Comparison of ENCODE assay signal across 8 cellular contexts in the genomic region with DNA sequence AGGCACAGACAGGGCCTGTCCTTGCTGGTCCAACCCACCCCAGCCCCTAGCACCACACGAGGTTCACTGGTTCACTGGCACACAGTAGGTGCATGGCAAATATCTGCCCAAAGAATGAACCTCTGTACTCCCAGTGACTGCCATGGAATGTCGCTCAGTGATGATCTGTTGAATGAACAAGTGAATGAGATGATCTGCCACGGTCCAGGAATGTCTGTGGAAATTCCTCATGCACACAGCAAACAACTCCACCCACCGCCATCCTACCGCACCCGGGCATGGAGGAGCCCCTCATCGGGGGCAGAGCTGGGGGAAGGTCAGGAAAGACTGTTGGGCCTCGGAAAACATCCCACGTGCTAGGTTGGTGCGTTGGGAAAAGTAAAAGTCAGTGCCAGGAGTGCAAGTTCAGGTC.
DNase-seq lines count a peak whose midpoint lies in the region; ATAC-seq and TF ChIP-seq lines count a peak whose summit lies in the region.

No MANE protein-coding gene starts in this region.

- no peaks in the 10 kb centered on the region for H3K9me3 Mint-ChIP-seq in activated naive CD8-positive, alpha-beta T cell (ENCODE audit: low read depth)
- no peaks in the 10 kb centered on the region for H3K9me3 Mint-ChIP-seq in stimulated activated effector memory CD8-positive, alpha-beta T cell treated with anti-CD3 and anti-CD28 coated beads, Interleukin-12 subunit alpha, Interleukin-12 subunit beta, amount 100 ng/mL, for 72 hours

- TF ChIP-seq CTCF in HEK293 (tag by site-specific recombination; IDR thresholded peaks at IDR 0.05) = no peak

- H3K27me3 ChIP-seq in iPS-20b (ENCODE audit: insufficient read depth, low read length) = no peaks in the 10 kb centered on the region

- H3K4me1 ChIP-seq in HEK293 (ENCODE audit: control insufficient read depth, insufficient read depth, low read length) = 0 out of 2 replicates have a peak, but pooled peaks cover 3% of the 10 kb centered on the region
- peaks cover 29% of the 10 kb centered on the region for H3K4me1 ChIP-seq in iPS-20b (ENCODE audit: insufficient read depth, low read length)

- H3K9me3 ChIP-seq in HEK293 (ENCODE audit: control insufficient read depth, insufficient read depth, low read depth, low read length) (no peaks in the 10 kb centered on the region), iPS-20b (ENCODE audit: insufficient read depth, low read depth, low read length) (no peaks in the 10 kb centered on the region)

- H3K4me3 ChIP-seq in HEK293 (ENCODE audit: low read depth, low read length) = no peak overlapping the region
- peak overlapping the region; percentile 93; the same call in 1 of the 2 replicates for H3K4me3 ChIP-seq in iPS-20b (ENCODE audit: low read length)

- H3K36me3 ChIP-seq in HEK293 (ENCODE audit: control insufficient read depth in 2 of 2, insufficient read depth in 1 of 2, low read length in 2 of 2) (no peaks in the 10 kb centered on the region), iPS-20b (ENCODE audit: insufficient read depth, low read depth, low read length) (no peaks in the 10 kb centered on the region)

- no peak overlapping the region for H3K27ac ChIP-seq in HEK293 (ENCODE audit: extremely low read depth, low read depth, low read length)
- H3K27ac ChIP-seq in iPS-20b (ENCODE audit: low read length) = no peak overlapping the region

- peaks cover 23% of the 10 kb centered on the region for H3K4me1 Mint-ChIP-seq in activated naive CD8-positive, alpha-beta T cell (ENCODE audit: low read depth)
- peaks cover 19% of the 10 kb centered on the region for H3K4me1 Mint-ChIP-seq in stimulated activated effector memory CD8-positive, alpha-beta T cell treated with anti-CD3 and anti-CD28 coated beads, Interleukin-12 subunit alpha, Interleukin-12 subunit beta, amount 100 ng/mL, for 72 hours

- H3K27ac Mint-ChIP-seq in activated naive CD8-positive, alpha-beta T cell = no peak overlapping the region
- H3K27ac Mint-ChIP-seq in stimulated activated effector memory CD8-positive, alpha-beta T cell treated with anti-CD3 and anti-CD28 coated beads, Interleukin-12 subunit alpha, Interleukin-12 subunit beta, amount 100 ng/mL, for 72 hours = no peak overlapping the region

- peak overlapping the region; percentile 62 for H3K4me3 Mint-ChIP-seq in activated naive CD8-positive, alpha-beta T cell
- H3K4me3 Mint-ChIP-seq in stimulated activated effector memory CD8-positive, alpha-beta T cell treated with anti-CD3 and anti-CD28 coated beads, Interleukin-12 subunit alpha, Interleukin-12 subunit beta, amount 100 ng/mL, for 72 hours = peak overlapping the region; percentile 49

- no peak for DNase-seq in stimulated activated effector memory CD8-positive, alpha-beta T cell treated with anti-CD3 and anti-CD28 coated beads, Interleukin-12 subunit alpha, Interleukin-12 subunit beta, amount 100 ng/mL, for 72 hours (ENCODE audit: low spot score in 2 of 2)
- DNase-seq in Ammon's horn (ENCODE audit: low spot score) = no peak
- DNase-seq in NCI-H128 (lab: John Stamatoyannopoulos, UW; ENCODE audit: unreplicated experiment) = no peak
- DNase-seq in OCI-M2 (lab: John Stamatoyannopoulos, UW; ENCODE audit: unreplicated experiment) = no peak

- CTCF ChIA-PET in HEK293 (lab: Yijun Ruan, JAX) = interaction anchor here (0.8 to 1.1 kb wide), 3 partner anchors 10 to 28 kb away, joined by 3 read pairs; no protein-coding TSS in a partner anchor

- ATAC-seq in stimulated activated effector memory CD8-positive, alpha-beta T cell treated with anti-CD3 and anti-CD28 coated beads, Interleukin-12 subunit alpha, Interleukin-12 subunit beta, amount 100 ng/mL, for 72 hours = no peak
- no peak for ATAC-seq in HG03354 (IDR thresholded peaks at IDR 0.05; ENCODE audit: poor library complexity, severe bottlenecking, unreplicated experiment)

- no peaks in the 10 kb centered on the region for H3K27me3 Mint-ChIP-seq in activated naive CD8-positive, alpha-beta T cell

- H3K36me3 Mint-ChIP-seq in activated naive CD8-positive, alpha-beta T cell = no peaks in the 10 kb centered on the region
- no peaks in the 10 kb centered on the region for H3K36me3 Mint-ChIP-seq in stimulated activated effector memory CD8-positive, alpha-beta T cell treated with anti-CD3 and anti-CD28 coated beads, Interleukin-12 subunit alpha, Interleukin-12 subunit beta, amount 100 ng/mL, for 72 hours

- H3K9ac ChIP-seq in iPS-20b (ENCODE audit: low read depth, low read length) = peak overlapping the region; percentile 24; the same call in 1 of the 2 replicates

- POLR2A ChIA-PET in HEK293 (lab: Yijun Ruan, JAX) = interaction anchor here (0.6 to 1.2 kb wide), 4 partner anchors 11 to 34 kb away, joined by 3 to 12 read pairs (median 3); no protein-coding TSS in a partner anchor

TF ChIP-seq in HEK293, 187 proteins besides CTCF, POLR2A, EP300 and RAD21:
- 0 out of 2 replicates have a peak, but pooled peaks have one; percentile 47 for TF ChIP-seq ZNF24 (tag by site-specific recombination; IDR thresholded peaks at IDR 0.05)
- TF ChIP-seq ZFP69B (tag by site-specific recombination; IDR thresholded peaks at IDR 0.05) = no peak
- TF ChIP-seq BCL11B (tag by site-specific recombination; IDR thresholded peaks at IDR 0.05; ENCODE audit: low read depth) = no peak
- TF ChIP-seq ZNF837 (tag by site-specific recombination; IDR thresholded peaks at IDR 0.05) = no peak
- TF ChIP-seq PRDM4 (tag by site-specific recombination; IDR thresholded peaks at IDR 0.05) = no peak
- TF ChIP-seq, protein P1, sequence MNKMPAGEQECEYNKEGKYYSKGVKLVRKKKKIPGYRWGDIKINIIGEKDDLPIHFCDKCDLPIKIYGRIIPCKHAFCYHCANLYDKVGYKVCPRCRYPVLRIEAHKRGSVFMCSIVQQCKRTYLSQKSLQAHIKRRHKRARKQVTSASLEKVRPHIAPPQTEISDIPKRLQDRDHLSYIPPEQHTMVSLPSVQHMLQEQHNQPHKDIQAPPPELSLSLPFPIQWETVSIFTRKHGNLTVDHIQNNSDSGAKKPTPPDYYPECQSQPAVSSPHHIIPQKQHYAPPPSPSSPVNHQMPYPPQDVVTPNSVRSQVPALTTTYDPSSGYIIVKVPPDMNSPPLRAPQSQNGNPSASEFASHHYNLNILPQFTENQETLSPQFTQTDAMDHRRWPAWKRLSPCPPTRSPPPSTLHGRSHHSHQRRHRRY (tag by site-specific recombination; IDR thresholded peaks at IDR 0.05) = no peak
- TF ChIP-seq ZNF600 (tag by site-specific recombination; IDR thresholded peaks at IDR 0.05) = peak; percentile 27; the same call in 1 of the 2 replicates
- TF ChIP-seq ZNF549 (tag by site-specific recombination; IDR thresholded peaks at IDR 0.05) = no peak
- no peak for TF ChIP-seq SP7 (tag by site-specific recombination; IDR thresholded peaks at IDR 0.05)
- TF ChIP-seq EGR2 (tag by site-specific recombination; IDR thresholded peaks at IDR 0.05; ENCODE audit: low read depth) = peak; percentile 50; the same call in 1 of the 2 replicates
- TF ChIP-seq PRDM1 (tag by site-specific recombination; IDR thresholded peaks at IDR 0.05) = 0 out of 2 replicates have a peak, but pooled peaks have one; percentile 22
- peak; percentile 52 for TF ChIP-seq ZFHX2 (tag by site-specific recombination; conservative IDR thresholded peaks at IDR 0.05)
